Comparison of ENCODE assay signal across 8 cellular contexts in the genomic region with DNA sequence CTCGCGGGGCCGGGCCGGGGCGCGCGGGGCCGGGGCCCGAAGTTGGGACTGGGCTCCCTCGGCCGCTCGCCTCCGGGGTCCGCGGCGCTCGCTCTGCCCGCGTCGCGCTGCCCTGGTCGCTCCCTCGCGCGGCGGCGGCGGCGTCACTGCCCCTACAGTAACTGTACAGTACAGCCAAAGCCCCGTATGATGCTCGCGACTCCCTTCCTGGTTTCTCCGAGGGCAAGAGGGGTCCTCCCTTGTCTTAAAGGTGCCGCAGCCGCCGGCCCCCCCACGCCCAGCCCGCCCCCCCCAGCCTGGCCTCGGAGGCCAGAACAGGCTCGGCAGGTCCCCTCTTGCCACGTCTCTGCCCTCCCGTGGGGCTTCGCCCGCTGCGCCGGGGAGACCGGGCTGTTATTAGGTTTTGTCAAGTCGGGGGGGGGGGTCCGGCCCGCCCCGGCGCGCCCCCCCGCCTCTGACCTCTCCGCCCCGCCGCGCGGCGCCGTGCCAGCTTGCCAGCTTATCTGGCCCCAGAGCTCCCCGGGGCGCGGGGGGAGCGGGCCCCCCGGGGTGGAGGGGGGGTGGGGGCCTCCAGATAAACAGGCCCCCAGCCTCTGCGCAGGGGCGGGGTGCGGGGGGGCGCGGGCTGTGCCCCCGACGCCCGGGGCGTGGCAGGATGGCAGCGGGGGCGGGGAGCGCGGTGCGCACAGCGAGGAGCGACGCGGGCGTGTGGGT. TPM values are rescaled to one million over a fixed set of nuclear protein-coding genes. Genes with fewer than 3 reads are reported as not detected.
DNase-seq lines count a peak whose midpoint lies in the region; ATAC-seq and TF ChIP-seq lines count a peak whose summit lies in the region.

ZBTB7A (minus strand) TSS at position 218 of the 714 bp plus-strand sequence. CDS start 11,667 bp downstream, outside the sequence.

- no peaks in the 10 kb centered on the region for H3K9me3 ChIP-seq in left ventricle myocardium inferior (replicated peaks)

- H3K4me3 ChIP-seq in left ventricle myocardium inferior = peak within 1 kb of the TSS; percentile 96

- H3K4me1 ChIP-seq in left ventricle myocardium inferior = peaks cover 51% of the 10 kb centered on the region

- DNase-seq in GM03348 (ENCODE audit: low spot score) = peak; percentile 85
- DNase-seq in NCI-H1092 treated with DMSO at 0.1 percent for 48 hours (lab: John Stamatoyannopoulos, UW) = peak; percentile 62
- peak; percentile 56 to 91 (median 73) for DNase-seq in T-helper 2 cell
- DNase-seq in amniotic stem cell (lab: John Stamatoyannopoulos, UW) = peak; percentile 33
- peak; percentile 87 for DNase-seq in left ventricle myocardium inferior
- DNase-seq in posterior vena cava (ENCODE audit: low spot score) = peak; percentile 95

- no peaks in the 10 kb centered on the region for H3K27me3 ChIP-seq in left ventricle myocardium inferior (ENCODE audit: low read depth)

- peak within 1 kb of the TSS; percentile 99 for H3K27ac ChIP-seq in left ventricle myocardium inferior (replicated peaks)

- no peaks in the 10 kb centered on the region for H3K36me3 ChIP-seq in left ventricle myocardium inferior

- intact Hi-C loops in left ventricle myocardium inferior (cut with micrococcal nuclease) (no loop called here), posterior vena cava (cut with DNase I) (no loop called here)

- ATAC-seq in HG02970 (IDR thresholded peaks at IDR 0.05; ENCODE audit: low FRiP score, unreplicated experiment) (no peak), HG02678 (IDR thresholded peaks at IDR 0.05; ENCODE audit: unreplicated experiment) (no peak)

- TF ChIP-seq CTCF in left ventricle myocardium inferior (IDR thresholded peaks at IDR 0.05; ENCODE audit: borderline replicate concordance) = no peak

RNA-seq across cellular contexts. Expression of gene ZBTB7A, which starts in this region (rescaled TPM):
- 30.6 TPM for total RNA-seq in left ventricle myocardium inferior
- 10 to 100 TPM; 41.8 to 50.6 TPM for total RNA-seq in posterior vena cava

Comparison
In these comparisons a context has a peak if more than half of its experiments do, and no peak if none do; other contexts are left out.
1. DNase-seq: peak in every context shown above with its lines; median percentile 95 in posterior vena cava; 87 in left ventricle myocardium inferior; 85 in GM03348; 73 in T-helper 2 cell; 62 in NCI-H1092 treated with DMSO at 0.1 percent for 48 hours; 33 in amniotic stem cell.